In the genomic region with DNA sequence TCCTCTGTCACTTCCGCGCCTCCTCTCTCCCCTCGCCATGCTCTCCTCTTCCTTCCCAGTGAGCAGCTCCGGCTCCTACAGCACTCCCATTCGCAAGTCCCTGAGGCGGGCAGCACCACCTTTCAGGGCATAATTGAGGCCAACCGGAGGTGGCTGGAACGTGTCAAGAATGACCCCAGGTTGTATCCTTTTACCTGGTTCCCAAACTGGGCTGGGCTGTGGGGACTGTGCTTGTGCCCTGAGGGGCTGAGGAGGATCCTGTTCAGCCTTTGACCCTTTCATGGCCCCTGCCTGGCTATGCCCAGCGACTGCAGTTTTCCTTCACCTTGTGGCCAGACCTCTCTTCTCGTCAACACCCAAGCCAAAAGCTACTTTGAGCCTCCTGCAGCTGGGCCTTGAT, we compare ENCODE assay signal across 20 cellular contexts.
"Had no signal": no experiment of that assay in that cellular context is flagged by ENCODE, and none has a peak within 500 bp of the region (broad histone marks: within the 10 kb centered on the region; RNA-seq: fewer than 3 reads in every experiment).

No MANE protein-coding gene starts in this region.

- H3K36me3 ChIP-seq: ovary had no signal

- H3K27ac ChIP-seq: epithelial cell of prostate, esophagus muscularis mucosa, gastrocnemius medialis, heart right ventricle, ovary, psoas muscle, right lobe of liver, skin epidermis, thoracic aorta, transverse colon had no signal

- ATAC-seq: gastrocnemius medialis; mucosa of descending colon; naive thymus-derived CD8-positive, alpha-beta T cell; psoas muscle; stimulated activated naive B cell treated with anti-CD40 and anti-IgM and Interleukin-4, amounts not matched to agents 10 μg/mL and 1 μg/mL and 100 μg/mL, for 72 hours; stimulated activated naive CD8-positive, alpha-beta T cell treated with anti-CD3 and anti-CD28 coated beads, Interleukin-15, amount 100 ng/mL, for 72 hours had no signal

- H3K27me3 ChIP-seq: esophagus muscularis mucosa, gastrocnemius medialis, ovary, right lobe of liver, transverse colon had no signal

- H3K9me3 ChIP-seq: esophagus muscularis mucosa, gastrocnemius medialis, heart right ventricle, mucosa of descending colon, ovary, psoas muscle, right lobe of liver, thoracic aorta, transverse colon had no signal

- H3K4me3 Mint-ChIP-seq: naive thymus-derived CD8-positive, alpha-beta T cell; stimulated activated naive B cell treated with anti-CD40 and anti-IgM and Interleukin-4, amounts not matched to agents 10 μg/mL and 1 μg/mL and 100 μg/mL, for 72 hours; stimulated activated naive CD8-positive, alpha-beta T cell treated with anti-CD3 and anti-CD28 coated beads, Interleukin-15, amount 100 ng/mL, for 72 hours had no signal

- H3K4me3 ChIP-seq: esophagus muscularis mucosa, gastrocnemius medialis, heart right ventricle, mucosa of descending colon, ovary, psoas muscle, right lobe of liver, skin epidermis, thoracic aorta, transverse colon had no signal

- H3K27me3 Mint-ChIP-seq: naive thymus-derived CD8-positive, alpha-beta T cell; stimulated activated naive B cell treated with anti-CD40 and anti-IgM and Interleukin-4, amounts not matched to agents 10 μg/mL and 1 μg/mL and 100 μg/mL, for 72 hours; stimulated activated naive CD8-positive, alpha-beta T cell treated with anti-CD3 and anti-CD28 coated beads, Interleukin-15, amount 100 ng/mL, for 72 hours had no signal

- DNase-seq: effector memory CD4-positive, alpha-beta T cell; gastrocnemius medialis; heart right ventricle; hypothalamus; kidney glomerular epithelial cell; mucosa of descending colon; naive thymus-derived CD8-positive, alpha-beta T cell; ovary; psoas muscle; retina; right lobe of liver; stimulated activated CD4-positive, alpha-beta T cell treated with anti-CD3 and anti-CD28 coated beads, Interleukin-2, amount 100 ng/mL, for 24 hours; stimulated activated CD4-positive, alpha-beta T cell treated with anti-CD3 and anti-CD28 coated beads, Interleukin-4, amount 100 ng/mL, for 4 hours; stimulated activated naive B cell treated with anti-CD40 and anti-IgM and Interleukin-4, amounts not matched to agents 10 μg/mL and 1 μg/mL and 100 μg/mL, for 72 hours; stimulated activated naive CD8-positive, alpha-beta T cell treated with anti-CD3 and anti-CD28 coated beads, Interleukin-15, amount 100 ng/mL, for 72 hours; transverse colon had no signal

- H3K4me1 Mint-ChIP-seq: stimulated activated naive CD8-positive, alpha-beta T cell treated with anti-CD3 and anti-CD28 coated beads, Interleukin-15, amount 100 ng/mL, for 72 hours had no signal

- H3K4me1 ChIP-seq: esophagus muscularis mucosa, gastrocnemius medialis, heart right ventricle, psoas muscle, right lobe of liver, transverse colon had no signal

- H3K9me3 Mint-ChIP-seq: naive thymus-derived CD8-positive, alpha-beta T cell; stimulated activated naive B cell treated with anti-CD40 and anti-IgM and Interleukin-4, amounts not matched to agents 10 μg/mL and 1 μg/mL and 100 μg/mL, for 72 hours; stimulated activated naive CD8-positive, alpha-beta T cell treated with anti-CD3 and anti-CD28 coated beads, Interleukin-15, amount 100 ng/mL, for 72 hours had no signal

- H3K27ac Mint-ChIP-seq: stimulated activated naive B cell treated with anti-CD40 and anti-IgM and Interleukin-4, amounts not matched to agents 10 μg/mL and 1 μg/mL and 100 μg/mL, for 72 hours had no signal
